ENCODE assay signal across 23 cellular contexts in the genomic region with DNA sequence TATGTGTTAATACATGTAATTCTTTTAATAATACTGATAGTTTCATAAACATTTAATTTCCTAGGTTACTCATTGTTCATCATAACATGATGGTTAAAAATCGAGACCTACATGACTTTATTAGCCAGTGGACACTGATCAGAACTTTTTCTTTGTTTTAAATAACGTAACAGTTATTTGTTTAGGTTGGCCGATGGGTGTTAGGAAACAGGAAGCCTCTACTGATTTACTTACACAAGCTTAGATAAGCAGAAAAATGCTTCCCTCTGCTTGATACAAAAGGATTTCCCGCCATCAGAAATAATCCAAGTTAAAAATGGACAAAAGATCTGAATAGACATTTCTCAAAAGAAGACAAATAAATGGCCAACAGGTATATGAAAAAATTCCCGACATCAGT.
"Had no signal": no experiment of that assay in that cellular context is flagged by ENCODE, and none has a peak within 500 bp of the region (broad histone marks: within the 10 kb centered on the region; RNA-seq: fewer than 3 reads in every experiment).

No MANE protein-coding gene starts in this region.

- H3K27me3 Mint-ChIP-seq: activated B cell treated with CpG ODN at 0.5 μM for 24 hours; activated CD4-positive, alpha-beta T cell treated with anti-CD3 and anti-CD28 coated beads for 36 hours; naive thymus-derived CD8-positive, alpha-beta T cell; progenitor cell of endocrine pancreas; T-cell had no signal

- H3K9me3 Mint-ChIP-seq: activated B cell treated with CpG ODN at 0.5 μM for 24 hours; activated naive CD4-positive, alpha-beta T cell treated with anti-CD3 and anti-CD28 coated beads for 36 hours; activated T-cell treated with anti-CD3 and anti-CD28 coated beads, Interleukin-2, amount 50 U/mL, for 4 hours; naive thymus-derived CD8-positive, alpha-beta T cell; stimulated activated effector memory CD8-positive, alpha-beta T cell treated with anti-CD3 and anti-CD28 coated beads, Interleukin-12 subunit alpha, Interleukin-12 subunit beta, amount 100 ng/mL, for 72 hours; T-cell had no signal

- H3K4me3 ChIP-seq: lower lobe of right lung, stomach, suprapubic skin, tibial nerve had no signal

- DNase-seq: activated B cell treated with CpG ODN at 0.5 μM for 24 hours; activated CD4-positive, alpha-beta T cell treated with anti-CD3 and anti-CD28 coated beads for 36 hours; activated CD4-positive, alpha-beta T cell treated with anti-CD3 and anti-CD28 coated beads, Interleukin-2, amount 50 U/mL, for 4 hours; activated CD8-positive, alpha-beta memory T cell treated with anti-CD3 and anti-CD28 coated beads for 24 hours; activated CD8-positive, alpha-beta memory T cell treated with anti-CD3 and anti-CD28 coated beads, Interleukin-2, amount 50 U/mL, for 4 hours; activated effector memory CD4-positive, alpha-beta T cell treated with Interleukin-2 at 50 U/mL for 16 hours; activated naive CD4-positive, alpha-beta T cell treated with anti-CD3 and anti-CD28 coated beads for 36 hours; activated T-cell treated with anti-CD3 and anti-CD28 coated beads, Interleukin-2, amount 50 U/mL, for 4 hours; aorta; central memory CD4-positive, alpha-beta T cell; endodermal cell; foreskin keratinocyte; lower lobe of right lung; naive thymus-derived CD8-positive, alpha-beta T cell; stimulated activated CD4-positive, alpha-beta T cell treated with anti-CD3 and anti-CD28 coated beads, Interleukin-1b, Interleukin-23, amount 100 ng/mL, for 48 hours; stomach; T-cell had no signal

- H3K9me3 ChIP-seq: lower lobe of right lung, stomach, suprapubic skin, tibial nerve had no signal

- H3K27ac ChIP-seq: foreskin keratinocyte, lower lobe of right lung, stomach, suprapubic skin, tibial nerve had no signal

- H3K4me3 Mint-ChIP-seq: activated B cell treated with CpG ODN at 0.5 μM for 24 hours; activated CD4-positive, alpha-beta T cell treated with anti-CD3 and anti-CD28 coated beads for 36 hours; activated naive CD4-positive, alpha-beta T cell treated with anti-CD3 and anti-CD28 coated beads for 36 hours; activated T-cell treated with anti-CD3 and anti-CD28 coated beads, Interleukin-2, amount 50 U/mL, for 4 hours; endodermal cell; naive thymus-derived CD8-positive, alpha-beta T cell; stimulated activated effector memory CD8-positive, alpha-beta T cell treated with anti-CD3 and anti-CD28 coated beads, Interleukin-12 subunit alpha, Interleukin-12 subunit beta, amount 100 ng/mL, for 72 hours; T-cell had no signal

- FAIRE-seq: colon, TTC549 had no signal

- H3K27me3 ChIP-seq: foreskin keratinocyte, stomach, suprapubic skin, tibial nerve had no signal

- H3K4me1 Mint-ChIP-seq: activated B cell treated with CpG ODN at 0.5 μM for 24 hours, T-cell had no signal

- H3K27ac Mint-ChIP-seq: activated B cell treated with CpG ODN at 0.5 μM for 24 hours; activated CD4-positive, alpha-beta T cell treated with anti-CD3 and anti-CD28 coated beads for 36 hours; endodermal cell; stimulated activated effector memory CD8-positive, alpha-beta T cell treated with anti-CD3 and anti-CD28 coated beads, Interleukin-12 subunit alpha, Interleukin-12 subunit beta, amount 100 ng/mL, for 72 hours had no signal
